8 cellular contexts compared by ENCODE assay signal in genomic region chr19:54464044-54464623, GRCh38. TPM values are rescaled to one million over a fixed set of nuclear protein-coding genes. Genes with fewer than 3 reads are reported as not detected.
A peak's percentile ranks its signal among the peaks of the same experiment; 100 is the strongest.
DNase-seq lines count a peak whose midpoint lies in the region; ATAC-seq and TF ChIP-seq lines count a peak whose summit lies in the region.

No MANE protein-coding gene starts in this region.

- no peak for TF ChIP-seq CTCF in fibroblast of pulmonary artery (IDR thresholded peaks at IDR 0.05; ENCODE audit: low read length, missing control alignments)
- no peak for TF ChIP-seq CTCF in neural cell (IDR thresholded peaks at IDR 0.05; ENCODE audit: poor library complexity, severe bottlenecking)

- no peak overlapping the region for H3K4me2 ChIP-seq in neural cell (ENCODE audit: low read length)

- no peaks in the 10 kb centered on the region for H3K79me2 ChIP-seq in neural cell (replicated peaks; ENCODE audit: insufficient read depth, low read length)

- peaks cover 23% of the 10 kb centered on the region for H3K36me3 Mint-ChIP-seq in activated T-helper 2 cell treated with anti-CD3 and anti-CD28 coated beads, Interferon-gamma antibody, Interleukin-2, Interleukin-4, amounts not matched to agents 10 μg/mL and 5 μg/mL and 100 μg/mL, durations not matched to agents 14 hours and 24 hours and 36 hours (ENCODE audit: low read depth)

- DNase-seq in DMS79 (lab: John Stamatoyannopoulos, UW) (peak; percentile 72), RPMI8226 (peak; percentile 99), fibroblast of pulmonary artery (ENCODE audit: low read depth) (peak; percentile 90), substantia nigra (lab: John Stamatoyannopoulos, UW) (peak in 44 of 49 donors; percentile 24 to 93 (median 74))
- peak; percentile 90 for DNase-seq in Jurkat, Clone E6-1 (ENCODE audit: low read depth, low spot score)
- peak; percentile 83 for DNase-seq in activated T-helper 2 cell treated with anti-CD3 and anti-CD28 coated beads, Interferon-gamma antibody, Interleukin-2, Interleukin-4, amounts not matched to agents 10 μg/mL and 5 μg/mL and 100 μg/mL, durations not matched to agents 14 hours and 24 hours and 36 hours (ENCODE audit: low spot score)

- no peak for TF ChIP-seq EP300 in neural cell (conservative IDR thresholded peaks at IDR 0.05; ENCODE audit: poor library complexity, severe bottlenecking)

- intact Hi-C loops in activated T-helper 2 cell treated with anti-CD3 and anti-CD28 coated beads, Interferon-gamma antibody, Interleukin-2, Interleukin-4, amounts not matched to agents 10 μg/mL and 5 μg/mL and 100 μg/mL, durations not matched to agents 14 hours and 24 hours and 36 hours (cut with micrococcal nuclease) = loop anchor here (1.0 to 10.0 kb wide), 8 partner anchors 15 to 1158 kb away; partner anchors contain the start of genes KMT5C, LENG8, MYADM and NDUFA3

- peak overlapping the region; percentile 92 for H3K27ac Mint-ChIP-seq in activated T-helper 2 cell treated with anti-CD3 and anti-CD28 coated beads, Interferon-gamma antibody, Interleukin-2, Interleukin-4, amounts not matched to agents 10 μg/mL and 5 μg/mL and 100 μg/mL, durations not matched to agents 14 hours and 24 hours and 36 hours

- no peaks in the 10 kb centered on the region for H3K9me2 ChIP-seq in neural cell (ENCODE audit: insufficient read depth, low read length)

- H3K36me3 ChIP-seq in neural cell (ENCODE audit: insufficient read depth, low read length) = no peaks in the 10 kb centered on the region

- TF ChIP-seq RAD21 in neural cell (conservative IDR thresholded peaks at IDR 0.05) = no peak

- H3K27me3 ChIP-seq in neural cell (ENCODE audit: insufficient read depth, low read depth, low read length) = peaks cover 11% of the 10 kb centered on the region

- H3K9me3 Mint-ChIP-seq in activated T-helper 2 cell treated with anti-CD3 and anti-CD28 coated beads, Interferon-gamma antibody, Interleukin-2, Interleukin-4, amounts not matched to agents 10 μg/mL and 5 μg/mL and 100 μg/mL, durations not matched to agents 14 hours and 24 hours and 36 hours = no peaks in the 10 kb centered on the region

- peak overlapping the region; percentile 83 for H3K4me3 Mint-ChIP-seq in activated T-helper 2 cell treated with anti-CD3 and anti-CD28 coated beads, Interferon-gamma antibody, Interleukin-2, Interleukin-4, amounts not matched to agents 10 μg/mL and 5 μg/mL and 100 μg/mL, durations not matched to agents 14 hours and 24 hours and 36 hours (ENCODE audit: low read depth)

- no peak overlapping the region for H3K9ac ChIP-seq in neural cell (ENCODE audit: low read length)

- H2AFZ ChIP-seq in neural cell (ENCODE audit: low read depth, low read length) = no peak overlapping the region

- H3K4me3 ChIP-seq in Jurkat, Clone E6-1 (ENCODE audit: low read length) = peak overlapping the region; percentile 70
- H3K4me3 ChIP-seq in fibroblast of pulmonary artery (replicated peaks; ENCODE audit: low read depth, low read length) (peak overlapping the region; percentile 58), neural cell (ENCODE audit: low read length) (peak overlapping the region; percentile 69)

- no peaks in the 10 kb centered on the region for H4K20me1 ChIP-seq in neural cell (ENCODE audit: insufficient read depth)

- H3K27ac ChIP-seq in neural cell (ENCODE audit: low read length) = no peak overlapping the region
- peak overlapping the region; percentile 76 for H3K27ac ChIP-seq in substantia nigra (ENCODE audit: low read depth, low read length, poor library complexity, severe bottlenecking)

- peak; percentile 45 for ATAC-seq in GM21723 (IDR thresholded peaks at IDR 0.05; ENCODE audit: unreplicated experiment)

- no peaks in the 10 kb centered on the region for H3K9me3 ChIP-seq in neural cell (ENCODE audit: low read length)

- H3K4me1 Mint-ChIP-seq in activated T-helper 2 cell treated with anti-CD3 and anti-CD28 coated beads, Interferon-gamma antibody, Interleukin-2, Interleukin-4, amounts not matched to agents 10 μg/mL and 5 μg/mL and 100 μg/mL, durations not matched to agents 14 hours and 24 hours and 36 hours (ENCODE audit: low read depth) = peaks cover 12% of the 10 kb centered on the region

- no peaks in the 10 kb centered on the region for H3F3A ChIP-seq in neural cell (ENCODE audit: insufficient read depth, low read length, poor library complexity, severe bottlenecking)

- peaks cover 15% of the 10 kb centered on the region for H3K27me3 Mint-ChIP-seq in activated T-helper 2 cell treated with anti-CD3 and anti-CD28 coated beads, Interferon-gamma antibody, Interleukin-2, Interleukin-4, amounts not matched to agents 10 μg/mL and 5 μg/mL and 100 μg/mL, durations not matched to agents 14 hours and 24 hours and 36 hours (ENCODE audit: low read depth)

TF ChIP-seq in neural cell, 6 proteins besides CTCF, POLR2A, EP300 and RAD21:
- TF ChIP-seq TAF1 (IDR thresholded peaks at IDR 0.05; ENCODE audit: low read depth) (peak; percentile 1), POLR2AphosphoS5 (IDR thresholded peaks at IDR 0.05) (no peak), SMC3 (conservative IDR thresholded peaks at IDR 0.05; ENCODE audit: poor library complexity) (no peak), EZH2 (IDR thresholded peaks at IDR 0.05; ENCODE audit: borderline replicate concordance, insufficient read depth, low read length, poor library complexity, severe bottlenecking) (no peak)

RNA-seq across cellular contexts. Expression of gene LENG9, which starts 0.6 kb away (rescaled TPM):
- polyA plus RNA-seq in Jurkat, Clone E6-1 (2012; ENCODE audit: insufficient read depth, insufficient read length) = 2.4 TPM
- total RNA-seq in activated T-helper 2 cell treated with anti-CD3 and anti-CD28 coated beads, Interferon-gamma antibody, Interleukin-2, Interleukin-4, amounts not matched to agents 10 μg/mL and 5 μg/mL and 100 μg/mL, durations not matched to agents 14 hours and 24 hours and 36 hours = 7.5 and 8.1 TPM in 2 replicates
- polyA plus RNA-seq in neural cell = 0.58 and 0.82 TPM in 2 replicates
- polyA minus RNA-seq in neural cell = 1.5 and 2.2 TPM in 2 replicates

RNA-seq across cellular contexts. Expression of gene CDC42EP5, which starts 9.0 kb away (rescaled TPM):
- not detected for polyA plus RNA-seq in Jurkat, Clone E6-1 (2012; ENCODE audit: insufficient read depth, insufficient read length)
- total RNA-seq in activated T-helper 2 cell treated with anti-CD3 and anti-CD28 coated beads, Interferon-gamma antibody, Interleukin-2, Interleukin-4, amounts not matched to agents 10 μg/mL and 5 μg/mL and 100 μg/mL, durations not matched to agents 14 hours and 24 hours and 36 hours = 1.0 TPM in 1 of 2 replicates, not detected in the other
- polyA plus RNA-seq in neural cell = not detected in 2 replicates
- not detected in 2 replicates for polyA minus RNA-seq in neural cell

RNA-seq across cellular contexts. Expression of gene LENG8, which starts 15.1 kb away (rescaled TPM):
- polyA plus RNA-seq in Jurkat, Clone E6-1 (2012; ENCODE audit: insufficient read depth, insufficient read length) = 78.5 TPM
- 203 and 209 TPM in 2 replicates for total RNA-seq in activated T-helper 2 cell treated with anti-CD3 and anti-CD28 coated beads, Interferon-gamma antibody, Interleukin-2, Interleukin-4, amounts not matched to agents 10 μg/mL and 5 μg/mL and 100 μg/mL, durations not matched to agents 14 hours and 24 hours and 36 hours
- polyA plus RNA-seq in neural cell = 24.2 and 50.8 TPM in 2 replicates
- 54.8 and 72.5 TPM in 2 replicates for polyA minus RNA-seq in neural cell

RNA-seq across cellular contexts. Expression of gene LAIR2, which starts 38.5 kb away (rescaled TPM):
- not detected for polyA plus RNA-seq in Jurkat, Clone E6-1 (2012; ENCODE audit: insufficient read depth, insufficient read length)
- 76.8 and 77.7 TPM in 2 replicates for total RNA-seq in activated T-helper 2 cell treated with anti-CD3 and anti-CD28 coated beads, Interferon-gamma antibody, Interleukin-2, Interleukin-4, amounts not matched to agents 10 μg/mL and 5 μg/mL and 100 μg/mL, durations not matched to agents 14 hours and 24 hours and 36 hours
- polyA plus RNA-seq in neural cell = not detected in 2 replicates
- polyA minus RNA-seq in neural cell = not detected in 2 replicates

RNA-seq across cellular contexts. Expression of gene TTYH1, which starts 48.9 kb away (rescaled TPM):
- 1.1 TPM for polyA plus RNA-seq in Jurkat, Clone E6-1 (2012; ENCODE audit: insufficient read depth, insufficient read length)
- total RNA-seq in activated T-helper 2 cell treated with anti-CD3 and anti-CD28 coated beads, Interferon-gamma antibody, Interleukin-2, Interleukin-4, amounts not matched to agents 10 μg/mL and 5 μg/mL and 100 μg/mL, durations not matched to agents 14 hours and 24 hours and 36 hours = 0.50 TPM in 1 of 2 replicates, not detected in the other
- 33.4 and 36.1 TPM in 2 replicates for polyA plus RNA-seq in neural cell
- polyA minus RNA-seq in neural cell = 23.4 and 35.3 TPM in 2 replicates
